Comparison of ENCODE assay signal across 9 cellular contexts in the genomic region with DNA sequence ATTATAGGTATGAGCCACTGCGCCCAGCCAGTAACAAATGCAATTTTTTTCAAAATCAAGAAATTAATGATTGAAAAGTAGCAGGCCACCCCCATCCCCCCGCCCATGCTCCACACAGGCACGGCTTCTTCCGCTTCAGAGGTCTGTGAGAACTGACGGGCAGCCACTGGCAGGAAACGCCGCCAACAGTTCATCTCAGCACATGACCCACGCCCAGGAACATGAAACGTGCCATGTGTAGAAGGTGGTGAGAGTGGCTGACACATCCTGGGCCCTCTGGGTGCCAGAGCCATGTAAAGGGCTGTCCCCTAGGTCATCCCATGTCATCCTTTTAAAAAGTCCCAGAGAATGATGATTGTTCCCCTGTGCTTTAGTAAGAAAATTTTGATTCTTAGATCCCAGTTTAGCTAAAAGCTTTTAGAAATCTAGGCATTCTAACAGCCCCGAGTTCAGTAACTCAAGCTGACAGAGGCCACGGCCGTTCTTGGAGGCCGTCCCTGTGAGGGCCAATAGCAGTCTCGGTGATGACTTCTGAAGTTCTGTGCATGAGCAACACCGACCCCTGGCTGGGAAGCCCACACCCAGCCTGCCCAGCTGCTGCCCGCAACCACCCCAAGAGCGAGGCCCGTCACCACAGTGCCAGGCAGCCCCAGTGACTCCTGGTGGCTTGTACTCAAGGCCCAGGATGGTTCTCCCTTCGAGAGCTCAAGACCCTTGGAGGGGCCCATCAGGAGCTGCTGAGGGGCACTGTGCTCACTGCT. TPM values are rescaled to one million over a fixed set of nuclear protein-coding genes. Genes with fewer than 3 reads are reported as not detected.
A peak's percentile ranks its signal among the peaks of the same experiment; 100 is the strongest.
DNase-seq lines count a peak whose midpoint lies in the region; ATAC-seq and TF ChIP-seq lines count a peak whose summit lies in the region.
"Had no signal": no experiment of that assay in that cellular context is flagged by ENCODE, and none has a peak within 500 bp of the region (broad histone marks: within the 10 kb centered on the region; RNA-seq: fewer than 3 reads in every experiment).

No MANE protein-coding gene starts in this region.

- H3K27ac Mint-ChIP-seq in CD4-positive, CD25-positive, alpha-beta regulatory T cell = peak overlapping the region; percentile 88 to 98 (median 91)
- H3K27ac Mint-ChIP-seq: neural progenitor cell had no signal

- no peaks in the 10 kb centered on the region for H3K9me3 ChIP-seq in CD4-positive, CD25-positive, alpha-beta regulatory T cell (ENCODE audit: control insufficient read depth in 2 of 2, low read length in 2 of 2)
- H3K9me3 ChIP-seq in prostate gland = no peaks in the 10 kb centered on the region

- no peak for TF ChIP-seq POLR2A in prostate gland (IDR thresholded peaks at IDR 0.05)

- no peaks in the 10 kb centered on the region for H3K9me3 Mint-ChIP-seq in CD4-positive, CD25-positive, alpha-beta regulatory T cell
- H3K9me3 Mint-ChIP-seq: neural progenitor cell had no signal

- peaks cover 4 to 44% (median 18%) of the 10 kb centered on the region in 4 donors for H3K4me1 Mint-ChIP-seq in CD4-positive, CD25-positive, alpha-beta regulatory T cell
- H3K4me1 Mint-ChIP-seq: neural progenitor cell had no signal

- 94% methylated on average over 17 of the region's 19 CpGs for WGBS in prostate gland

- no peaks in the 10 kb centered on the region for H3K27me3 Mint-ChIP-seq in CD4-positive, CD25-positive, alpha-beta regulatory T cell

- intact Hi-C loops in prostate gland (cut with DNase I) = no loop called here

- H3K4me3 Mint-ChIP-seq in CD4-positive, CD25-positive, alpha-beta regulatory T cell = peak overlapping the region in 3 of 4 donors; percentile 41 to 77 (median 61)
- H3K4me3 Mint-ChIP-seq: neural progenitor cell had no signal

- peak overlapping the region; percentile 64 for H3K27ac ChIP-seq in CD4-positive, CD25-positive, alpha-beta regulatory T cell (ENCODE audit: insufficient read depth, low read length, poor library complexity, severe bottlenecking)
- no peak overlapping the region for H3K27ac ChIP-seq in prostate gland
- H3K27ac ChIP-seq: neural progenitor cell had no signal

- H3K4me3 ChIP-seq in CD4-positive, CD25-positive, alpha-beta regulatory T cell (ENCODE audit: low read depth, low read length) = no peak overlapping the region
- H3K4me3 ChIP-seq in prostate gland = no peak overlapping the region
- H3K4me3 ChIP-seq: neural progenitor cell had no signal

- peaks cover 59% of the 10 kb centered on the region for H3K36me3 ChIP-seq in CD4-positive, CD25-positive, alpha-beta regulatory T cell (ENCODE audit: control insufficient read depth, insufficient read depth, low read length)
- peaks cover 0 to 12% of the 10 kb centered on the region in 2 donors for H3K36me3 ChIP-seq in prostate gland
- H3K36me3 ChIP-seq: neural progenitor cell had no signal

- DNase-seq in CD4-positive, CD25-positive, alpha-beta regulatory T cell = peak in 2 of 3 donors; percentile 49 to 93
- peak; percentile 57 for DNase-seq in activated naive CD4-positive, alpha-beta T cell treated with Interleukin-2 at 50 U/mL for 16 hours
- DNase-seq in stimulated activated CD4-positive, alpha-beta T cell treated with anti-CD3 and anti-CD28 coated beads, Interleukin-1b, Interleukin-23, amount 100 ng/mL, for 4 hours (ENCODE audit: low read depth in 2 of 2) = peak; percentile 27 to 28
- DNase-seq in NCI-H2107 (lab: John Stamatoyannopoulos, UW) (no peak), prostate gland (ENCODE audit: low spot score) (no peak)

- no peaks in the 10 kb centered on the region for H3K27me3 ChIP-seq in CD4-positive, CD25-positive, alpha-beta regulatory T cell (ENCODE audit: control insufficient read depth, insufficient read depth, low read length)
- no peaks in the 10 kb centered on the region for H3K27me3 ChIP-seq in prostate gland (replicated peaks; ENCODE audit: insufficient read depth)
- H3K27me3 ChIP-seq: neural progenitor cell had no signal

- H3K4me1 ChIP-seq in CD4-positive, CD25-positive, alpha-beta regulatory T cell (ENCODE audit: control insufficient read depth, insufficient read depth, low read length, poor library complexity, severe bottlenecking) = peaks cover 18% of the 10 kb centered on the region
- no peaks in the 10 kb centered on the region for H3K4me1 ChIP-seq in prostate gland (replicated peaks)
- H3K4me1 ChIP-seq: neural progenitor cell had no signal

- peaks cover 33% of the 10 kb centered on the region for H3K36me3 Mint-ChIP-seq in CD4-positive, CD25-positive, alpha-beta regulatory T cell

- TF ChIP-seq CTCF in prostate gland (IDR thresholded peaks at IDR 0.05) = no peak

- ATAC-seq in CD4-positive, CD25-positive, alpha-beta regulatory T cell (ENCODE audit: low read depth in 2 of 2) = peak; percentile 94 to 95
- peak; percentile 91 to 96 for ATAC-seq in activated CD4-positive, CD25-positive, alpha-beta regulatory T cell treated with anti-CD3 and anti-CD28 coated beads, Interleukin-2, amount 50 U/mL, for 24 hours
- no peak for ATAC-seq in GM18519 (IDR thresholded peaks at IDR 0.05; ENCODE audit: low FRiP score, unreplicated experiment)
- ATAC-seq in GM19455 (IDR thresholded peaks at IDR 0.05; ENCODE audit: unreplicated experiment) = no peak

RNA-seq across cellular contexts. Expression of a gene that starts 52.1 kb away (rescaled TPM):
- total RNA-seq in CD4-positive, CD25-positive, alpha-beta regulatory T cell = 104 TPM
- polyA plus RNA-seq in CD4-positive, CD25-positive, alpha-beta regulatory T cell = 10 to 100 TPM; 17.0 to 23.0 (median 17.4) TPM
- total RNA-seq in prostate gland = 10 to 100 TPM; 28.2 to 56.4 TPM

Comparison
In these comparisons a context has a peak if more than half of its experiments do, and no peak if none do; other contexts are left out.
1. ATAC-seq: peak in CD4-positive, CD25-positive, alpha-beta regulatory T cell (2 of 2) and activated CD4-positive, CD25-positive, alpha-beta regulatory T cell treated with anti-CD3 and anti-CD28 coated beads, Interleukin-2, amount 50 U/mL, for 24 hours (2 of 2); none in GM18519 (single experiment) and GM19455 (single experiment).
2. DNase-seq: peak in CD4-positive, CD25-positive, alpha-beta regulatory T cell (2 of 3), activated naive CD4-positive, alpha-beta T cell treated with Interleukin-2 at 50 U/mL for 16 hours (single experiment) and stimulated activated CD4-positive, alpha-beta T cell treated with anti-CD3 and anti-CD28 coated beads, Interleukin-1b, Interleukin-23, amount 100 ng/mL, for 4 hours (2 of 2); none in NCI-H2107 (single experiment) and prostate gland (single experiment).